In genomic region chr18:8750954-8751415, GRCh38 we compare ENCODE assay signal across 13 cellular contexts. TPM values are rescaled to one million over a fixed set of nuclear protein-coding genes. Genes with fewer than 3 reads are reported as not detected.
DNase-seq lines count a peak whose midpoint lies in the region; ATAC-seq and TF ChIP-seq lines count a peak whose summit lies in the region.
"Had no signal": no experiment of that assay in that cellular context is flagged by ENCODE, and none has a peak within 500 bp of the region (broad histone marks: within the 10 kb centered on the region; RNA-seq: fewer than 3 reads in every experiment).

No MANE protein-coding gene starts in this region.

- TF ChIP-seq CTCF in gastroesophageal sphincter (IDR thresholded peaks at IDR 0.05): no peak

- peaks cover 0 to 66% (median 4%) of the 10 kb centered on the region in 3 donors for H3K4me1 ChIP-seq in gastroesophageal sphincter

- peak overlapping the region; percentile 77 to 84 (median 80) for H3K27ac ChIP-seq in gastroesophageal sphincter
- H3K27ac ChIP-seq in skin epidermis: peak overlapping the region in 14 of 21 experiments; percentile 32 to 78 (median 52)
- H3K27ac ChIP-seq: epithelial cell of prostate had no signal

- TF ChIP-seq EP300 in gastroesophageal sphincter (IDR thresholded peaks at IDR 0.05): no peak

- DNase-seq in GM03348 (ENCODE audit: low spot score) (peak; percentile 90), astrocyte of the hippocampus (ENCODE audit: low read depth, low spot score) (peak; percentile 80), SHP77 (lab: John Stamatoyannopoulos, UW) (no peak), amygdala (lab: John Stamatoyannopoulos, UW) (no peak), DMS79 (lab: John Stamatoyannopoulos, UW) (no peak)
- DNase-seq: activated naive CD4-positive, alpha-beta T cell treated with anti-CD3 and anti-CD28 coated beads, Interleukin-2, amount 10 ng/mL, durations not matched to agents 7 days and 5 days; right cardiac atrium; SHP77 treated with DMSO at 0.1 percent for 48 hours had no signal

- no peaks in the 10 kb centered on the region for H3K36me3 ChIP-seq in gastroesophageal sphincter

- no peaks in the 10 kb centered on the region for H3K9me3 ChIP-seq in gastroesophageal sphincter

- WGBS in gastroesophageal sphincter (ENCODE audit: low coverage in 1 of 2), 2 donors: 19 to 23% methylated on average over 6 of the region's 8 CpGs

- TF ChIP-seq POLR2A in gastroesophageal sphincter (IDR thresholded peaks at IDR 0.05): no peak

- H3K27me3 ChIP-seq in gastroesophageal sphincter: no peaks in the 10 kb centered on the region

- peak; percentile 76 for ATAC-seq in gastroesophageal sphincter
- no peak for ATAC-seq in HG02970 (IDR thresholded peaks at IDR 0.05; ENCODE audit: low FRiP score, unreplicated experiment)
- ATAC-seq: activated CD4-positive, CD25-positive, alpha-beta regulatory T cell treated with anti-CD3 and anti-CD28 coated beads, Interleukin-2, amount 50 U/mL, for 24 hours had no signal

- no peak overlapping the region for H3K4me3 ChIP-seq in gastroesophageal sphincter
- H3K4me3 ChIP-seq in skin epidermis: no peak overlapping the region

RNA-seq across cellular contexts. Expression of gene MTCL1, which starts 45.6 kb away (rescaled TPM):
- 10 to 100 TPM; 35.0 to 68.0 (median 51.4) TPM for total RNA-seq in gastroesophageal sphincter

Comparison
In these comparisons a context has a peak if more than half of its experiments do, and no peak if none do; other contexts are left out.
1. DNase-seq: peak in GM03348 (single experiment) and astrocyte of the hippocampus (single experiment); none in SHP77 (0 of 2), amygdala (0 of 56) and DMS79 (single experiment).